ENCODE assay signal across 31 cellular contexts in the genomic region with DNA sequence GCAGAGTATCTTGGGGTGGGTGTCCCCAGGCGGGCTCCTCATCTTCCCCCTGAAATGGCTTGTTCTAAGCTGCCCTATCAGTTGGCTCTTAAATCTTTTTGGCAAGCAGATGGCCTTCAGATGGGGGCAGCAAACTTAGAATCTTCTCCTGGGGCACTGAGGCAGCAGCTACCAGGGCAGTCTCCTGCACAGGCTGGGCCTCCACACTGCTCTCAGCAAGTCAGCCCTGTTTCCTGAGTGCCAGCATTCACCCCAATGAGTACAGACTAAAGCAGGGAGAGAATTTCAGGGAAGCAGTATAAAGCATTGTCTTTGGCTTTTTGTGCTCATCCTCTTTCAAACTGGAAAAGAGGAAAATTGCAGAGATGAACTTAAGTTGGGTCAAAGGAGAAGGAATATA.
"Had no signal": no experiment of that assay in that cellular context is flagged by ENCODE, and none has a peak within 500 bp of the region (broad histone marks: within the 10 kb centered on the region; RNA-seq: fewer than 3 reads in every experiment).

No MANE protein-coding gene starts in this region.

- H3K27ac ChIP-seq: adrenal gland, ascending aorta, body of pancreas, brain microvascular endothelial cell, breast epithelium, cardiac muscle cell had no signal

- H3K27me3 ChIP-seq: adrenal gland, ascending aorta, body of pancreas, brain microvascular endothelial cell, breast epithelium, cardiac muscle cell had no signal

- DNase-seq: activated effector memory CD4-positive, alpha-beta T cell treated with anti-CD3 and anti-CD28 coated beads, Interleukin-2, amount 50 U/mL, for 16 hours; activated effector memory CD4-positive, alpha-beta T cell treated with Interleukin-2 at 50 U/mL for 16 hours; activated gamma-delta T cell; activated gamma-delta T cell treated with Interleukin-2 at 50 U/mL for 16 hours; activated naive CD4-positive, alpha-beta T cell; activated naive CD4-positive, alpha-beta T cell treated with anti-CD3 and anti-CD28 coated beads for 36 hours; activated naive CD4-positive, alpha-beta T cell treated with anti-CD3 and anti-CD28 coated beads, Interleukin-2, amount 10 ng/mL, durations not matched to agents 7 days and 5 days; activated naive CD4-positive, alpha-beta T cell treated with anti-CD3 and anti-CD28 coated beads, Interleukin-2, amount 50 U/mL, for 16 hours; activated naive CD4-positive, alpha-beta T cell treated with Interleukin-2 at 50 U/mL for 16 hours; activated naive CD8-positive, alpha-beta T cell treated with anti-CD3 and anti-CD28 coated beads for 36 hours; activated naive CD8-positive, alpha-beta T cell treated with anti-CD3 and anti-CD28 coated beads, Interleukin-2, amount 10 ng/mL, durations not matched to agents 7 days and 5 days; activated naive CD8-positive, alpha-beta T cell treated with anti-CD3 and anti-CD28 coated beads, Interleukin-2, amount 50 U/mL, for 24 hours; activated T-cell treated with anti-CD3 and anti-CD28 coated beads, Interleukin-2, amount 50 U/mL, for 1 hour; activated T-cell treated with anti-CD3 and anti-CD28 coated beads, Interleukin-2, amount 50 U/mL, for 24 hours; activated T-cell treated with anti-CD3 and anti-CD28 coated beads, Interleukin-2, amount 50 U/mL, for 4 hours; activated T-cell treated with anti-CD3 and anti-CD28 coated beads, Interleukin-2, amount 50 U/mL, for 48 hours; activated T-cell treated with anti-CD3 and anti-CD28 coated beads, Interleukin-2, amount 50 U/mL, for 72 hours; adrenal gland; amniotic stem cell; amygdala; anterior cingulate cortex; body of pancreas; brain microvascular endothelial cell; caudate nucleus; central memory CD4-positive, alpha-beta T cell; cerebellar nuclear complex had no signal

- H3K36me3 ChIP-seq: adrenal gland, ascending aorta, brain microvascular endothelial cell, breast epithelium, cardiac muscle cell had no signal

- H3K9me3 ChIP-seq: adrenal gland, ascending aorta, body of pancreas, breast epithelium had no signal

- H3K4me1 ChIP-seq: adrenal gland, ascending aorta, body of pancreas, breast epithelium had no signal

- ATAC-seq: activated naive CD4-positive, alpha-beta T cell treated with anti-CD3 and anti-CD28 coated beads, Interleukin-2, amount 50 U/mL, for 72 hours; activated naive CD8-positive, alpha-beta T cell treated with anti-CD3 and anti-CD28 coated beads, Interleukin-2, amount 50 U/mL, for 24 hours; activated T-cell treated with anti-CD3 and anti-CD28 coated beads, Interleukin-2, amount 50 U/mL, for 4 hours; activated T-cell treated with anti-CD3 and anti-CD28 coated beads, Interleukin-2, amount 50 U/mL, for 72 hours; activated T-helper 17 cell treated with anti-CD3 and anti-CD28 coated beads, Interleukin-2, amount 50 U/mL, for 72 hours; body of pancreas had no signal

- H3K4me3 ChIP-seq: adrenal gland, ascending aorta, body of pancreas, breast epithelium, cardiac muscle cell had no signal
